9 cellular contexts compared by ENCODE assay signal in the genomic region with DNA sequence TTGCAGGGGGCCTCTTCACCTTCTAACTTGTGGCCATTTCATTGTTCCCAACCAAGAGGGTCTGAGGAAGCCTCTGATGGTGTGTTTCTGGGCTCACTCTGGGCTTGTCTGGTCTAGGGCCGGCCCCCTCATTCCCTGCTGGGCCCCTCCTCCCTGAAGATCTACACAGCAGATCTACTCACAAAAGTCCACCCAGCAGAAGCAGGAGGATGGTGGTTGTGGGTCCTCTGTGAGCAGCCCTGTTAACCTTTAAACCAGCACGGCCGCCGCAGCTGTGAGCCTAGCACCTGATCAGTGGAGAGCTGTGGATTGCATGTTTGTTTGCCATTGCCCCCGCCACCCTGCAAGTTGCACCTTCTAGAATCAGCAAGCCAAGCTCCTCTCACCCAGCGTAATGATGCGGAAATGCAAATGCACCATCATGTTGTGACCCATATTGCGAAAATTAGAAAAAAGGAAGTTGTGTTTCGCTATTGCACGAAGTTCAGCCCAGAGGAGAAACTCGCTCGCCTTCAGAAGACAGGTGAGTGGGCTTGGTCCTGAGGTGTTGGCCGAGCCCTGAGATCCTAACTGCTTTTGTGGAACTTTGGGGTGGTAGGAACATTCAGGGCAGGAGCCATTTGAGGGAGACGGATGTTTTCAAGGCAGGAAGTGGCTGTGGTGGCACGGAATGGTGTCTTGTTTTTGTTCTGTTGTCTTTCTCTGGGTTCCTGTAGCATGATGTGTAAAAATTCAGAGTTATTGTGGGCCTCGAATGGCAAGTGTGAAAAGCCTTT. TPM values are rescaled to one million over a fixed set of nuclear protein-coding genes. Genes with fewer than 3 reads are reported as not detected.
A peak's percentile ranks its signal among the peaks of the same experiment; 100 is the strongest.
DNase-seq lines count a peak whose midpoint lies in the region; ATAC-seq and TF ChIP-seq lines count a peak whose summit lies in the region.
"Had no signal": no experiment of that assay in that cellular context is flagged by ENCODE, and none has a peak within 500 bp of the region (broad histone marks: within the 10 kb centered on the region; RNA-seq: fewer than 3 reads in every experiment).

No MANE protein-coding gene starts in this region.

- H3K4me1 ChIP-seq in skeletal muscle tissue (ENCODE audit: control insufficient read depth in 3 of 3, insufficient read depth in 3 of 3, low read length in 3 of 3) (peaks cover 0 to 2% (median 0%) of the 10 kb centered on the region in 3 donors), PC-9 (replicated peaks; ENCODE audit: insufficient read depth) (peaks cover 6% of the 10 kb centered on the region; the same call in 1 of the 2 replicates)

- H3K36me3 ChIP-seq in skeletal muscle tissue (ENCODE audit: control insufficient read depth in 3 of 3, insufficient read depth in 3 of 3, low read length in 3 of 3), result no peaks in the 10 kb centered on the region
- no peaks in the 10 kb centered on the region for H3K36me3 ChIP-seq in PC-9 (ENCODE audit: low read depth)

- intact Hi-C loops in PC-9 (cut with micrococcal nuclease; ENCODE audit: unreplicated experiment), result no loop called here

- no peak overlapping the region for H3K4me2 ChIP-seq in PC-9

- H3K9me3 ChIP-seq in skeletal muscle tissue (ENCODE audit: control insufficient read depth in 3 of 3, low read length in 3 of 3) (peaks cover 0 to 3% (median 0%) of the 10 kb centered on the region in 3 donors), PC-9 (ENCODE audit: insufficient read depth, low read depth) (peaks cover 5% of the 10 kb centered on the region; the same call in 1 of the 2 replicates)

- POLR2A ChIA-PET in PC-9 (lab: Charles Lee; ENCODE audit: unreplicated experiment), result no interaction called here

- no peaks in the 10 kb centered on the region for H3K27me3 Mint-ChIP-seq in effector memory CD8-positive, alpha-beta T cell

- CTCF ChIA-PET in PC-9 (lab: Charles Lee), result no interaction called here

- peak overlapping the region; percentile 84 to 89 for H3K4me3 Mint-ChIP-seq in effector memory CD8-positive, alpha-beta T cell

- H3K27me3 ChIP-seq in skeletal muscle tissue (ENCODE audit: control insufficient read depth in 3 of 3, insufficient read depth in 3 of 3, low read length in 3 of 3) (no peaks in the 10 kb centered on the region), PC-9 (ENCODE audit: insufficient read depth, low read depth) (no peaks in the 10 kb centered on the region)

- peak overlapping the region; percentile 54 for H3K27ac ChIP-seq in skeletal muscle tissue (ENCODE audit: low read depth, low read length)
- no peak overlapping the region for H3K27ac ChIP-seq in PC-9
- H3K27ac ChIP-seq: 22Rv1 had no signal

- H3K4me3 ChIP-seq in skeletal muscle tissue (ENCODE audit: low read length in 3 of 3) (peak overlapping the region; percentile 29 to 55 (median 38)), PC-9 (no peak overlapping the region)

- H3K9ac ChIP-seq in skeletal muscle tissue (ENCODE audit: low read depth in 1 of 3, low read length in 3 of 3), result no peak overlapping the region

- H3K27ac Mint-ChIP-seq in effector memory CD8-positive, alpha-beta T cell, result peak overlapping the region; percentile 95 to 99

- H3K9me2 ChIP-seq in PC-9 (ENCODE audit: insufficient read depth), result no peaks in the 10 kb centered on the region

- H3K9me3 Mint-ChIP-seq in effector memory CD8-positive, alpha-beta T cell, result peaks cover 0 to 3% of the 10 kb centered on the region in 2 donors

- DNase-seq in NCI-H146 (lab: John Stamatoyannopoulos, UW) (peak; percentile 37), NCI-H146 treated with DMSO at 0.1 percent for 48 hours (lab: John Stamatoyannopoulos, UW; ENCODE audit: unreplicated experiment) (no peak), PC-9 (no peak), EL (no peak)
- DNase-seq in effector memory CD8-positive, alpha-beta T cell, result peak; percentile 80 to 83 (median 82)

- peaks cover 41% of the 10 kb centered on the region for H3K36me3 Mint-ChIP-seq in effector memory CD8-positive, alpha-beta T cell (ENCODE audit: insufficient read depth)

- no peaks in the 10 kb centered on the region for H4K20me1 ChIP-seq in PC-9 (ENCODE audit: insufficient read depth)

- no peaks in the 10 kb centered on the region for H3F3A ChIP-seq in PC-9 (ENCODE audit: insufficient read depth, low read depth)

- H3K4me1 Mint-ChIP-seq in effector memory CD8-positive, alpha-beta T cell (ENCODE audit: low read depth in 2 of 2), result peaks cover 73 to 85% of the 10 kb centered on the region in 2 donors

- H2AFZ ChIP-seq in PC-9, result no peak overlapping the region

- H3K79me2 ChIP-seq in PC-9 (ENCODE audit: low read depth), result no peaks in the 10 kb centered on the region

- TF ChIP-seq CTCF in PC-9 (conservative IDR thresholded peaks at IDR 0.05), result no peak

- no TSS peak for BruUV-seq in PC-9 (replicated peaks; lab: Mats Ljungman, UMichigan)

- ATAC-seq in HG03442 (IDR thresholded peaks at IDR 0.05; ENCODE audit: unreplicated experiment), result peak; percentile 72
- ATAC-seq in activated CD4-positive, CD25-positive, alpha-beta regulatory T cell treated with anti-CD3 and anti-CD28 coated beads, Interleukin-2, amount 50 U/mL, for 24 hours, result peak; percentile 57 to 61
- peak; percentile 75 for ATAC-seq in effector memory CD8-positive, alpha-beta T cell (replicated peaks)

RNA-seq across cellular contexts. Expression of a gene that starts 16.7 kb away (rescaled TPM):
- total RNA-seq in skeletal muscle tissue, result 4.2 TPM
- total RNA-seq in PC-9 (2021), result 84.9 and 89.0 TPM in 2 replicates

Comparison
In these comparisons a context has a peak if more than half of its experiments do, and no peak if none do; other contexts are left out.
1. DNase-seq: peak in NCI-H146 (single experiment) and effector memory CD8-positive, alpha-beta T cell (3 of 3); none in NCI-H146 treated with DMSO at 0.1 percent for 48 hours (single experiment), PC-9 (0 of 2) and EL (single experiment).
2. RNA of a gene that starts 16.7 kb away (total RNA-seq): 84.9 to 89.0 TPM in PC-9; 4.2 TPM in skeletal muscle tissue (single experiment); every median in the first group is over 10 times any median in the second.
3. Peak in every context shown above with its lines, with median percentiles within 50 percentile points of each other: ATAC-seq.